ENCODE assay signal across 18 cellular contexts in the genomic region with DNA sequence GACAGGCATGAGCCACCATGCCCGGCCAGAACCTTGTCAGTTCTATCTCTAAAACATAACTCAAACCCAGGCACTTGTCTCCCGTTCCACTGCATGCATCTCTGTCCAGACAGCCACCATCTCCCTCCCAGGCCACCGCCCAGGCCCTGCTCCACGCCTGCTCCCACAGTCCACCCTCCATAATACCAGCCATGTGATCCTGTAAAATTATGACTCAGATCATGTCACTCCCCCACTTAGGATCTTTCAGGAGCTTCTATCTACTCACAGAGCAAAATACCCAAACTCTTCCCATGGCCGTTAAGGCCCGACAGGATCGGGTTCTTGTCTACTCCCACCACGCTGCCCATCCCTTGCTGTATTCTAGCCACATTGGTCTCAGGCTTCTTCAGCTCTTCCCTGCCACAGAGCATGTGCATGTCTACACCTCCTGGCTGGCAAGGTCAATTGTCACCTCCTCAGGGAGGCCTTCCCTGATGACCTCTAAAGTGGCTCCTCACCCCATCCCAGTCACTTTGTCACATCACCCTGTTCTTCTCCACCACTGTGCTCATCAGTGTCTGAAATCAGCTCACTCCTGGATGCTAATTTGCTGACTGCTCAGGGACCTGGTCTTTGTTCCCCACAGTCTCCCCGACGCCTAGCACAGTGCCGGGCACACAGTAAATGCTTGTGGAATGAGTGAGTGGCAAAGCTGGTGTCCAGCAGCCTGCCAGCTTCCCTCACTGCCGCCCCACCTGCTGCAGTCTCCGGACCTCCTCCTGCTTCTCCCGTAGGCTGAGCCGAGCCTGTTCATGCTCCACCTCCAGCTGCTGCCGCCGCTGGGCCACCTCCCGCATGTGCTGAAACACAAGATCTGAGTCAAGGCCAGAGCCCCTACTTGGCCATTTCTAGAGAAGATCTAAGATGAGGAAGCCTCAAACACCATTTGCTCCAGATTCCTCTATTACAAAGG. TPM values are rescaled to one million over a fixed set of nuclear protein-coding genes. Genes with fewer than 3 reads are reported as not detected.
A peak's percentile ranks its signal among the peaks of the same experiment; 100 is the strongest.
DNase-seq lines count a peak whose midpoint lies in the region; ATAC-seq, FAIRE-seq and TF ChIP-seq lines count a peak whose summit lies in the region.
"Had no signal": no experiment of that assay in that cellular context is flagged by ENCODE, and none has a peak within 500 bp of the region (broad histone marks: within the 10 kb centered on the region; RNA-seq: fewer than 3 reads in every experiment).

No MANE protein-coding gene starts in this region.

- peak overlapping the region in 2 of 3 donors; percentile 25 to 82 for H3K27ac Mint-ChIP-seq in IgD-negative memory B cell
- H3K27ac Mint-ChIP-seq: B cell had no signal

- intact Hi-C loops in left cardiac atrium (cut with DNase I): loop anchor here in 1 of 2 donors (5.0 kb wide), 1 partner anchor 95 kb away; the partner anchor contains the start of gene RNF43
- intact Hi-C loops in cardiac septum (cut with DNase I): no loop called here
- intact Hi-C loops in kidney (cut with DNase I): no loop called here

- H3K36me3 Mint-ChIP-seq in IgD-negative memory B cell: peaks cover 3% of the 10 kb centered on the region

- H3K27ac ChIP-seq in kidney (ENCODE audit: low read depth in 2 of 2, low read length in 2 of 2): no peak overlapping the region
- H3K27ac ChIP-seq: upper lobe of left lung had no signal

- H3K4me3 ChIP-seq in kidney (ENCODE audit: low read length in 2 of 2): no peak overlapping the region
- H3K4me3 ChIP-seq: upper lobe of left lung had no signal

- FAIRE-seq in kidney (lab: Jason Lieb, UNC): no peak
- peak; percentile 90 for FAIRE-seq in urothelium cell line (lab: Jason Lieb, UNC)
- FAIRE-seq: H1 had no signal

- peaks cover 3 to 4% of the 10 kb centered on the region in 2 donors for H3K36me3 ChIP-seq in kidney (ENCODE audit: control insufficient read depth in 1 of 2, insufficient read depth in 2 of 2, low read length in 2 of 2)
- H3K36me3 ChIP-seq: upper lobe of left lung had no signal

- ATAC-seq in left cardiac atrium: no peak

- H3K4me1 Mint-ChIP-seq in IgD-negative memory B cell: peaks cover 11 to 21% (median 20%) of the 10 kb centered on the region in 3 donors

- DNase-seq in left cardiac atrium (peak; percentile 11), cardiac septum (ENCODE audit: low spot score) (no peak), kidney (peak; percentile 56), urothelium cell line (ENCODE audit: low spot score) (no peak), hippocampal formation (lab: John Stamatoyannopoulos, UW) (no peak), globus pallidus (ENCODE audit: low spot score) (no peak)
- DNase-seq: DMS53; effector memory CD4-positive, alpha-beta T cell; NCI-H1105; NK-92 treated with Interleukin-12 subunit alpha and Interleukin-12 subunit beta, amount 100 ng/mL, for 24 hours; SIG-M5 had no signal

- H3K9me3 ChIP-seq in kidney (ENCODE audit: control insufficient read depth in 1 of 2, low read length in 2 of 2): no peaks in the 10 kb centered on the region
- H3K9me3 ChIP-seq: upper lobe of left lung had no signal

- TF ChIP-seq CTCF in kidney (IDR thresholded peaks at IDR 0.05; ENCODE audit: borderline replicate concordance, extremely low read depth, insufficient read depth): no peak

- H3K4me3 Mint-ChIP-seq in IgD-negative memory B cell: peak overlapping the region in 2 of 4 donors; percentile 1 to 70
- H3K4me3 Mint-ChIP-seq: B cell had no signal

- H3K4me1 ChIP-seq in kidney (ENCODE audit: control insufficient read depth in 1 of 2, insufficient read depth in 1 of 2, low read depth in 1 of 2, low read length in 2 of 2): peaks cover 0 to 9% of the 10 kb centered on the region in 2 donors

- H3K27me3 Mint-ChIP-seq in IgD-negative memory B cell: no peaks in the 10 kb centered on the region
- H3K27me3 Mint-ChIP-seq: B cell had no signal

- H3K9ac ChIP-seq in kidney (ENCODE audit: low read length in 2 of 2): no peak overlapping the region

- H3K9me3 Mint-ChIP-seq in IgD-negative memory B cell: no peaks in the 10 kb centered on the region

RNA-seq across cellular contexts. Expression of gene TSPOAP1, which starts 6.7 kb away (rescaled TPM):
- total RNA-seq in left cardiac atrium (1 to 10 TPM; 8.8 to 9.0 TPM), cardiac septum (10.7 TPM), kidney (30.6 TPM)
- polyA plus RNA-seq in IgD-negative memory B cell (1.3 TPM), kidney (ENCODE audit: insufficient read depth, low read depth, low replicate concordance) (12.5 TPM)

RNA-seq across cellular contexts. Expression of gene SUPT4H1, which starts 30.2 kb away (rescaled TPM):
- total RNA-seq in left cardiac atrium: 10 to 100 TPM; 49.4 to 60.6 TPM
- 49.4 TPM for total RNA-seq in cardiac septum
- 94.2 TPM for polyA plus RNA-seq in IgD-negative memory B cell
- total RNA-seq in kidney: 60.5 TPM
- polyA plus RNA-seq in kidney (ENCODE audit: insufficient read depth, low read depth, low replicate concordance): 129 TPM

RNA-seq across cellular contexts. Expression of gene MPO, which starts 41.1 kb away (rescaled TPM):
- under 1 TPM; 0.24 to 0.32 TPM for total RNA-seq in left cardiac atrium
- total RNA-seq in cardiac septum: 0.94 TPM
- polyA plus RNA-seq in IgD-negative memory B cell: not detected
- total RNA-seq in kidney: 0.47 TPM
- polyA plus RNA-seq in kidney (ENCODE audit: insufficient read depth, low read depth, low replicate concordance): not detected
- total RNA-seq: activated CD8-positive, alpha-beta memory T cell treated with anti-CD3 and anti-CD28 coated beads for 36 hours; B cell; lung microvascular endothelial cell had no signal
- polyA plus RNA-seq: neural cell had no signal

Comparison
In these comparisons a context has a peak if more than half of its experiments do, and no peak if none do; other contexts are left out.
1. DNase-seq: peak in left cardiac atrium (single experiment) and kidney (single experiment); none in cardiac septum (single experiment), urothelium cell line (single experiment), hippocampal formation (0 of 2) and globus pallidus (single experiment).